13 cellular contexts compared by ENCODE assay signal in genomic region chr10:36023939-36024338, GRCh38.
A peak's percentile ranks its signal among the peaks of the same experiment; 100 is the strongest.
DNase-seq lines count a peak whose midpoint lies in the region; FAIRE-seq and TF ChIP-seq lines count a peak whose summit lies in the region.
"Had no signal": no experiment of that assay in that cellular context is flagged by ENCODE, and none has a peak within 500 bp of the region (broad histone marks: within the 10 kb centered on the region; RNA-seq: fewer than 3 reads in every experiment).

No MANE protein-coding gene starts in this region.

- H3K4me3 Mint-ChIP-seq in astrocyte (ENCODE audit: unreplicated experiment): no peak overlapping the region
- H3K4me3 Mint-ChIP-seq: dendritic cell treated with granulocyte-macrophage colony-stimulating factor and Interleukin-4, amounts not matched to agents 40 ng/mL and 50 ng/mL, for 4 days; T-helper 1 cell treated with Interleukin-12 subunit alpha and Interleukin-12 subunit beta and Interleukin-4 antibody, amounts not matched to agents 30 μg/mL and 1 μg/mL, for 36 hours had no signal

- intact Hi-C loops in spleen (cut with DNase I; ENCODE audit: low total_unique reads): no loop called here

- peak; percentile 9 for DNase-seq in ACHN
- peak; percentile 24 for DNase-seq in HEK293T (ENCODE audit: extremely low spot score)
- peak; percentile 45 for DNase-seq in astrocyte (ENCODE audit: low read depth)
- peak; percentile 55 for DNase-seq in iris pigment epithelial cell (ENCODE audit: low read depth)
- no peak for DNase-seq in spleen
- DNase-seq in coronary artery (ENCODE audit: low spot score): no peak
- DNase-seq in effector memory CD4-positive, alpha-beta T cell: no peak
- DNase-seq in stimulated activated naive CD4-positive, alpha-beta T cell treated with Interleukin-2 at 50 U/mL for 16 hours (lab: John Stamatoyannopoulos, UW): no peak
- DNase-seq: left colon had no signal

- H4K20me1 ChIP-seq in astrocyte (ENCODE audit: insufficient read depth, low read length): no peaks in the 10 kb centered on the region

- FAIRE-seq in astrocyte (lab: Jason Lieb, UNC): peak; percentile 89
- FAIRE-seq: H1 had no signal

- H3K4me1 ChIP-seq in astrocyte (ENCODE audit: insufficient read depth, low read length) (no peaks in the 10 kb centered on the region), spleen (no peaks in the 10 kb centered on the region)
- no peaks in the 10 kb centered on the region for H3K4me1 ChIP-seq in effector memory CD4-positive, alpha-beta T cell (ENCODE audit: control insufficient read depth, insufficient read depth, low read length, poor library complexity, severe bottlenecking)

- POLR2A ChIA-PET in HEK293T (lab: Yijun Ruan, JAX): no interaction called here

- peak overlapping the region; percentile 47 for H3K27ac Mint-ChIP-seq in astrocyte (ENCODE audit: unreplicated experiment)
- H3K27ac Mint-ChIP-seq: dendritic cell treated with granulocyte-macrophage colony-stimulating factor and Interleukin-4, amounts not matched to agents 40 ng/mL and 50 ng/mL, for 4 days; T-helper 1 cell treated with Interleukin-12 subunit alpha and Interleukin-12 subunit beta and Interleukin-4 antibody, amounts not matched to agents 30 μg/mL and 1 μg/mL, for 36 hours had no signal

- H3K4me3 ChIP-seq in astrocyte (ENCODE audit: insufficient read depth, low read depth, low read length): no peak overlapping the region
- no peak overlapping the region for H3K4me3 ChIP-seq in spleen
- H3K4me3 ChIP-seq in coronary artery: no peak overlapping the region
- no peak overlapping the region for H3K4me3 ChIP-seq in effector memory CD4-positive, alpha-beta T cell (ENCODE audit: insufficient read depth, low read depth, low read length, poor library complexity, severe bottlenecking)

- no peak overlapping the region for H3K4me2 ChIP-seq in astrocyte (ENCODE audit: low read length)

- H3K9me3 ChIP-seq in astrocyte (ENCODE audit: insufficient read depth, low read depth, low read length) (no peaks in the 10 kb centered on the region), spleen (peaks cover 0 to 12% (median 0%) of the 10 kb centered on the region in 8 donors)
- H3K9me3 ChIP-seq in effector memory CD4-positive, alpha-beta T cell (ENCODE audit: control insufficient read depth, low read length): no peaks in the 10 kb centered on the region

- no peaks in the 10 kb centered on the region for H3K36me3 Mint-ChIP-seq in astrocyte (ENCODE audit: low read depth, unreplicated experiment)

- H3K9me3 Mint-ChIP-seq in astrocyte (ENCODE audit: unreplicated experiment): peaks cover 2% of the 10 kb centered on the region

- peaks cover 19% of the 10 kb centered on the region for H3K4me1 Mint-ChIP-seq in astrocyte (ENCODE audit: low read depth, unreplicated experiment)

- H3K9ac ChIP-seq in astrocyte (ENCODE audit: low read length): no peak overlapping the region

- TF ChIP-seq CTCF in astrocyte (IDR thresholded peaks at IDR 0.05; ENCODE audit: insufficient read depth, low read depth, low read length) (no peak), spleen (IDR thresholded peaks at IDR 0.05 in 8 of 11, conservative IDR thresholded peaks at IDR 0.05 in 3 of 11) (no peak), coronary artery (IDR thresholded peaks at IDR 0.05) (no peak)

- H3K27me3 Mint-ChIP-seq in astrocyte (ENCODE audit: low read depth, unreplicated experiment): no peaks in the 10 kb centered on the region
- H3K27me3 Mint-ChIP-seq: dendritic cell treated with granulocyte-macrophage colony-stimulating factor and Interleukin-4, amounts not matched to agents 40 ng/mL and 50 ng/mL, for 4 days had no signal

- in situ Hi-C loops in ACHN (cut with HindIII; ENCODE audit: low pct_ligation_motif_present, low pct_unique_long_range_greater_than_20kb, low sequenced_read_pairs): no loop called here

- TF ChIP-seq POLR2A in spleen (IDR thresholded peaks at IDR 0.05): no peak

- no peaks in the 10 kb centered on the region for H3K79me2 ChIP-seq in astrocyte (ENCODE audit: insufficient read depth, low read length)

- H2AFZ ChIP-seq in astrocyte (ENCODE audit: low read depth, low read length): no peak overlapping the region

- H3K27ac ChIP-seq in astrocyte (ENCODE audit: low read depth, low read length) (peak overlapping the region; percentile 9), spleen (no peak overlapping the region), coronary artery (no peak overlapping the region)
- H3K27ac ChIP-seq in effector memory CD4-positive, alpha-beta T cell (ENCODE audit: insufficient read depth, low read length, poor library complexity, severe bottlenecking): no peak overlapping the region
- H3K27ac ChIP-seq: HL-60 had no signal

- H3K27me3 ChIP-seq in astrocyte (ENCODE audit: insufficient read depth, low read length) (no peaks in the 10 kb centered on the region), spleen (replicated peaks in 1 of 7) (no peaks in the 10 kb centered on the region)
- no peaks in the 10 kb centered on the region for H3K27me3 ChIP-seq in effector memory CD4-positive, alpha-beta T cell (replicated peaks; ENCODE audit: control insufficient read depth, insufficient read depth, low read length, poor library complexity, severe bottlenecking)

- H3K36me3 ChIP-seq in astrocyte (ENCODE audit: insufficient read depth, low read length) (no peaks in the 10 kb centered on the region), spleen (no peaks in the 10 kb centered on the region)
- H3K36me3 ChIP-seq in effector memory CD4-positive, alpha-beta T cell (ENCODE audit: control insufficient read depth, insufficient read depth, low read length): no peaks in the 10 kb centered on the region

- CTCF ChIA-PET in HEK293T (lab: Yijun Ruan, JAX): no interaction called here

TF ChIP-seq in HEK293T, 16 proteins besides CTCF, POLR2A, EP300 and RAD21:
- TF ChIP-seq L3MBTL2 (conservative IDR thresholded peaks at IDR 0.05) (no peak), HDGF (IDR thresholded peaks at IDR 0.05; ENCODE audit: borderline replicate concordance) (no peak), BHLHE40 (IDR thresholded peaks at IDR 0.05; ENCODE audit: borderline replicate concordance) (no peak), PKNOX1 (IDR thresholded peaks at IDR 0.05) (no peak), ZNF384 (IDR thresholded peaks at IDR 0.05) (no peak), FOXK2 (IDR thresholded peaks at IDR 0.05) (no peak), FOXM1 (IDR thresholded peaks at IDR 0.05; ENCODE audit: borderline replicate concordance) (no peak), ELF4 (IDR thresholded peaks at IDR 0.05) (no peak)

Comparison
In these comparisons a context has a peak if more than half of its experiments do, and no peak if none do; other contexts are left out.
1. DNase-seq: peak in ACHN (single experiment), HEK293T (single experiment), astrocyte (single experiment) and iris pigment epithelial cell (single experiment); none in spleen (single experiment), coronary artery (single experiment), effector memory CD4-positive, alpha-beta T cell (0 of 3) and stimulated activated naive CD4-positive, alpha-beta T cell treated with Interleukin-2 at 50 U/mL for 16 hours (single experiment).